ENCODE assay signal across 8 cellular contexts in the genomic region with DNA sequence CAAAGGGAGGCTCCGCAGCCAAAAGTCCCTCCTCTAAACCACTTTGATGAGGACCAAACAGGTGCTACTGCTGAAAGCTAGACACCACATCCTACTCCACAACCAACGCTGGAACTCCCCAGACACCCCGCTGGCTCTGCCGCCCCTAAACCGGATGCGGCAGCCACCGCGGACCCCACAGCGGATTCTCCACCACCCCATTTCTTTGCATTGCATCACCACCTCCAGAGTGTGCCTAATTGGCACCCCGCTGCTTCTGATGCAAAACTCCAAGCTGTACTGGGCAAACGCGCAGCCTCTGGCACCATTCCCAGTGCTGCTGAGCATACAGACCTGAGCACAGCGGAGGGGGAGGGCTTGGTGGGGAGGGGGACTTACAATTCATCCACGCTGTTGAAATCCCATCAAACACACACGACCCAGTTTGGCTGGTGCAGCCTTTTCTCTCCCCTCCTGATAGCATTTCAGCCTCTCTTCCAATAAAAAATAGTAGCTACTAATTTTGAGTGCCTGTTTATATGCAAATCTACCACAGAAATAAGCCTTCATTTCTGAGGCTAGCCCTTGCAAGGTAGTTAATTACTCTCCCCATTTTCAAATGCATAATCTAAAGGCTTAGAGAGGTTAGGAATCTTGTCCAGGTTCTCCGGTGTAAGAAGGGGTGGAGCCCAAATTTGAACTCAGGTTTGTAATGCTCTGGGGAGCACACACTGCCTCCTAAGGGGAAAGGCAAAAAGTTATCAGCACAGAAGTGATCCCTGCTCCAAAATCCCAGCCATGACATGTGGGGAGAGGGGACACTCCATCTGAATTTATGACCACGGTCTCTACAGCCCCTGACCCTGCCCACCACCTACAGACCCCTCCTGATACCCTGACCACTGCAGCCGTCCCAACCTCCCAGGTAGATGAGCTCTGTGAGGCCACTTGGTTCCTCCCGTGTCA. TPM values are rescaled to one million over a fixed set of nuclear protein-coding genes. Genes with fewer than 3 reads are reported as not detected.
DNase-seq lines count a peak whose midpoint lies in the region; ATAC-seq, FAIRE-seq and TF ChIP-seq lines count a peak whose summit lies in the region.

No MANE protein-coding gene starts in this region.

- ATAC-seq in GM21576 (IDR thresholded peaks at IDR 0.05; ENCODE audit: unreplicated experiment) (peak; percentile 70), Right ventricle myocardium superior (ENCODE audit: poor library complexity) (peak; percentile 62), sciatic nerve (peak; percentile 35)

- H3K4me3 ChIP-seq in Karpas-422 (ENCODE audit: low read length) (peak overlapping the region; percentile 67), Peyer's patch (peak overlapping the region in 3 of 4 donors; percentile 8 to 59 (median 53))

- no peaks in the 10 kb centered on the region for H3K36me3 ChIP-seq in Karpas-422 (ENCODE audit: insufficient read depth, low read length)
- H3K36me3 ChIP-seq in Peyer's patch, result no peaks in the 10 kb centered on the region

- H3K27ac ChIP-seq in Karpas-422 (ENCODE audit: low read length) (peak overlapping the region; percentile 76), Peyer's patch (peak overlapping the region in 2 of 4 donors; percentile 70 to 85)

- H3K9ac ChIP-seq in Karpas-422 (ENCODE audit: low read length), result peak overlapping the region; percentile 70

- peak overlapping the region; percentile 26; the same call in 1 of the 2 replicates for H2AFZ ChIP-seq in Karpas-422 (ENCODE audit: low read length)

- DNase-seq in DMS 273 treated with DMSO at 0.1 percent for 48 hours (lab: John Stamatoyannopoulos, UW) (peak; percentile 88), Karpas-422 (peak; percentile 85), Peyer's patch (peak; percentile 58 to 78 (median 65)), activated gamma-delta T cell (lab: John Stamatoyannopoulos, UW) (peak; percentile 87), Right ventricle myocardium superior (peak; percentile 89), sciatic nerve (ENCODE audit: low spot score) (peak; percentile 83), H54 (ENCODE audit: insufficient read length, low spot score) (no peak)

- H3K4me2 ChIP-seq in Karpas-422 (ENCODE audit: low read depth, low read length, poor library complexity, severe bottlenecking), result peak overlapping the region; percentile 98

- H3K79me2 ChIP-seq in Karpas-422 (ENCODE audit: low read length), result no peaks in the 10 kb centered on the region

- no peak for TF ChIP-seq CTCF in Peyer's patch (IDR thresholded peaks at IDR 0.05)

- H3K27me3 ChIP-seq in Karpas-422 (ENCODE audit: low read length) (no peaks in the 10 kb centered on the region), Peyer's patch (no peaks in the 10 kb centered on the region)

- H4K20me1 ChIP-seq in Karpas-422 (ENCODE audit: insufficient read depth, low read depth, low read length), result no peaks in the 10 kb centered on the region

- TF ChIP-seq POLR2A in Peyer's patch (IDR thresholded peaks at IDR 0.05) (no peak), H54 (IDR thresholded peaks at IDR 0.05; ENCODE audit: low read depth, low read length) (no peak)

- H3K4me1 ChIP-seq in Karpas-422 (ENCODE audit: low read length) (peaks cover 50% of the 10 kb centered on the region), Peyer's patch (peaks cover 0 to 30% (median 10%) of the 10 kb centered on the region in 4 donors)

- intact Hi-C loops in Right ventricle myocardium superior (cut with DNase I), result no loop called here
- intact Hi-C loops in sciatic nerve (cut with DNase I), result no loop called here

- no peak for FAIRE-seq in H54 (lab: Jason Lieb, UNC)

- no peaks in the 10 kb centered on the region for H3K9me2 ChIP-seq in Karpas-422 (replicated peaks; ENCODE audit: insufficient read depth, low read length)

- H3K9me3 ChIP-seq in Karpas-422 (ENCODE audit: low read length) (no peaks in the 10 kb centered on the region), Peyer's patch (no peaks in the 10 kb centered on the region)

RNA-seq across cellular contexts. Expression of gene RGS16, which starts 12.2 kb away (rescaled TPM):
- total RNA-seq in Karpas-422 (2014; rRNA removed; shearing (Covaris generic); ENCODE audit: low replicate concordance), result 19.0 and 27.7 TPM in 2 replicates
- total RNA-seq in Peyer's patch, result under 1 TPM in 1 of 4 donors, not detected in 3; 0.40 TPM
- 1.0 TPM for total RNA-seq in Right ventricle myocardium superior
- 14.1 TPM for total RNA-seq in sciatic nerve

RNA-seq across cellular contexts. Expression of gene RNASEL, which starts 27.3 kb away (rescaled TPM):
- total RNA-seq in Karpas-422 (2014; rRNA removed; shearing (Covaris generic); ENCODE audit: low replicate concordance), result 11.8 and 17.3 TPM in 2 replicates
- total RNA-seq in Peyer's patch, result 10 to 100 TPM; 12.4 to 15.0 (median 13.3) TPM
- 3.3 TPM for total RNA-seq in Right ventricle myocardium superior
- 11.6 TPM for total RNA-seq in sciatic nerve
